In genomic region chr1:60348884-60349283, GRCh38 we compare ENCODE assay signal across 11 cellular contexts.
"Had no signal": no experiment of that assay in that cellular context is flagged by ENCODE, and none has a peak within 500 bp of the region (broad histone marks: within the 10 kb centered on the region; RNA-seq: fewer than 3 reads in every experiment).

No MANE protein-coding gene starts in this region.

- H3K4me3 ChIP-seq: GM23248, GM23338, HAP-1 had no signal

- H3K27ac ChIP-seq: GM23248 had no signal

- FAIRE-seq: H1, H54 had no signal

- ATAC-seq: GM23338, HCT116 had no signal

- H3K4me1 ChIP-seq: HAP-1 had no signal

- DNase-seq: GM23248, GOT3, H7, H9, HCEC 1CT, HFFc6 had no signal

- H3K9ac ChIP-seq: GM23248 had no signal

- H2AFZ ChIP-seq: GM23248, GM23338 had no signal

- H3K9me3 ChIP-seq: HAP-1 had no signal

- H3K4me2 ChIP-seq: GM23338 had no signal

- H3K36me3 ChIP-seq: HAP-1 had no signal
